ENCODE assay signal across 16 cellular contexts in genomic region chr9:135373151-135373685, GRCh38.
DNase-seq lines count a peak whose midpoint lies in the region; ATAC-seq and TF ChIP-seq lines count a peak whose summit lies in the region.
"Had no signal": no experiment of that assay in that cellular context is flagged by ENCODE, and none has a peak within 500 bp of the region (broad histone marks: within the 10 kb centered on the region; RNA-seq: fewer than 3 reads in every experiment).

No MANE protein-coding gene starts in this region.

- H3K4ac ChIP-seq in neuronal stem cell (ENCODE audit: low read length), result no peak overlapping the region

- no peak overlapping the region for H3K4me3 ChIP-seq in right cardiac atrium (ENCODE audit: low read length)
- no peak overlapping the region for H3K4me3 ChIP-seq in heart right ventricle
- H3K4me3 ChIP-seq in HEK293 (ENCODE audit: low read depth, low read length), result no peak overlapping the region
- no peak overlapping the region for H3K4me3 ChIP-seq in neuronal stem cell (ENCODE audit: low read length in 2 of 2)
- no peak overlapping the region for H3K4me3 ChIP-seq in smooth muscle cell
- H3K4me3 ChIP-seq: BLaER1 treated with 17β-estradiol and CSF1 and Interleukin-3, amounts not matched to agents 10 nM and 100 nM had no signal

- intact Hi-C loops in right cardiac atrium (cut with DNase I) (no loop called here), heart right ventricle (cut with DNase I) (no loop called here)

- H3K4me1 Mint-ChIP-seq in stimulated activated naive CD8-positive, alpha-beta T cell treated with anti-CD3 and anti-CD28 coated beads, Interleukin-15, amount 100 ng/mL, for 72 hours, result no peaks in the 10 kb centered on the region

- no peaks in the 10 kb centered on the region for H4K20me1 ChIP-seq in smooth muscle cell (ENCODE audit: low read depth)

- peak overlapping the region; percentile 8 for H4K8ac ChIP-seq in neuronal stem cell (ENCODE audit: low read depth, low read length)

- peaks cover 6% of the 10 kb centered on the region for H3K27me3 Mint-ChIP-seq in stimulated activated naive CD8-positive, alpha-beta T cell treated with anti-CD3 and anti-CD28 coated beads, Interleukin-15, amount 100 ng/mL, for 72 hours
- H3K27me3 Mint-ChIP-seq: CD4-positive, alpha-beta T cell had no signal

- H2BK120ac ChIP-seq in neuronal stem cell (ENCODE audit: low read depth, low read length), result peak overlapping the region; percentile 28

- H2AK5ac ChIP-seq in neuronal stem cell (ENCODE audit: low read depth, low read length), result peak overlapping the region; percentile 16

- POLR2A ChIA-PET in HEK293 (lab: Yijun Ruan, JAX), result interaction anchor here (0.6 kb wide), 1 partner anchor 39 kb away, joined by 3 read pairs; no protein-coding TSS in a partner anchor

- no peak overlapping the region for H3K27ac ChIP-seq in right cardiac atrium (ENCODE audit: low read length)
- no peak overlapping the region for H3K27ac ChIP-seq in heart right ventricle
- H3K27ac ChIP-seq in HEK293 (ENCODE audit: extremely low read depth, low read depth, low read length), result no peak overlapping the region
- no peak overlapping the region for H3K27ac ChIP-seq in neuronal stem cell (replicated peaks; ENCODE audit: low read length)
- no peak overlapping the region for H3K27ac ChIP-seq in smooth muscle cell (ENCODE audit: low read depth)
- H3K27ac ChIP-seq: BLaER1 treated with 17β-estradiol and CSF1 and Interleukin-3, amounts not matched to agents 10 nM and 100 nM; C4-2B had no signal

- H3K4me2 ChIP-seq in neuronal stem cell (ENCODE audit: insufficient read depth, low read length, poor library complexity, severe bottlenecking), result no peak overlapping the region
- H3K4me2 ChIP-seq in smooth muscle cell, result no peak overlapping the region

- H3K9me3 ChIP-seq in right cardiac atrium (ENCODE audit: control insufficient read depth, low read length), result no peaks in the 10 kb centered on the region
- H3K9me3 ChIP-seq in heart right ventricle, result no peaks in the 10 kb centered on the region
- no peaks in the 10 kb centered on the region for H3K9me3 ChIP-seq in HEK293 (ENCODE audit: control insufficient read depth, insufficient read depth, low read depth, low read length)
- peaks cover 0 to 2% of the 10 kb centered on the region in 2 donors for H3K9me3 ChIP-seq in neuronal stem cell (replicated peaks in 1 of 2; ENCODE audit: control insufficient read depth in 2 of 2, insufficient read depth in 1 of 2, low read depth in 1 of 2, low read length in 2 of 2)
- H3K9me3 ChIP-seq in smooth muscle cell (replicated peaks; ENCODE audit: low read depth), result no peaks in the 10 kb centered on the region
- H3K9me3 ChIP-seq: BE2C; BLaER1 treated with 17β-estradiol and CSF1 and Interleukin-3, amounts not matched to agents 10 nM and 100 nM; Caco-2 had no signal

- peak overlapping the region; percentile 63 for H2BK12ac ChIP-seq in neuronal stem cell (ENCODE audit: low read length)

- H3F3A ChIP-seq in smooth muscle cell (ENCODE audit: low read depth), result no peaks in the 10 kb centered on the region

- no peak overlapping the region for H3K4me3 Mint-ChIP-seq in stimulated activated naive CD8-positive, alpha-beta T cell treated with anti-CD3 and anti-CD28 coated beads, Interleukin-15, amount 100 ng/mL, for 72 hours
- H3K4me3 Mint-ChIP-seq: CD4-positive, alpha-beta T cell; CD8-positive, alpha-beta T cell had no signal

- DNase-seq in right cardiac atrium (peak in 2 of 3 donors; percentile 30 to 34), heart right ventricle (no peak), neuronal stem cell (ENCODE audit: low spot score) (no peak), smooth muscle cell (lab: John Stamatoyannopoulos, UW; ENCODE audit: unreplicated experiment) (no peak)
- DNase-seq in stimulated activated naive CD8-positive, alpha-beta T cell treated with anti-CD3 and anti-CD28 coated beads, Interleukin-15, amount 100 ng/mL, for 72 hours, result no peak
- DNase-seq: 8988T; ACHN; BE2C; Caco-2; Calu3; CD4-positive, alpha-beta T cell; CD8-positive, alpha-beta T cell; GF-D8 had no signal

- no peak overlapping the region for H2BK5ac ChIP-seq in neuronal stem cell (ENCODE audit: low read length)

- H3K18ac ChIP-seq in neuronal stem cell (ENCODE audit: low read length), result peak overlapping the region; percentile 81

- no peak overlapping the region for H3K27ac Mint-ChIP-seq in stimulated activated naive CD8-positive, alpha-beta T cell treated with anti-CD3 and anti-CD28 coated beads, Interleukin-15, amount 100 ng/mL, for 72 hours
- H3K27ac Mint-ChIP-seq: CD4-positive, alpha-beta T cell; CD8-positive, alpha-beta T cell had no signal

- peak overlapping the region; percentile 84 for H2BK15ac ChIP-seq in neuronal stem cell (ENCODE audit: low read length)

- H3K9ac ChIP-seq in neuronal stem cell (ENCODE audit: low read depth, low read length, poor library complexity) (no peak overlapping the region), smooth muscle cell (ENCODE audit: low read depth) (no peak overlapping the region)

- H3K27me3 ChIP-seq in right cardiac atrium (ENCODE audit: control insufficient read depth, insufficient read depth) (no peaks in the 10 kb centered on the region), heart right ventricle (peaks cover 0 to 85% (median 52%) of the 10 kb centered on the region in 7 donors), neuronal stem cell (ENCODE audit: control insufficient read depth in 3 of 3, insufficient read depth in 3 of 3, low read depth in 1 of 3, low read length in 3 of 3) (peaks cover 0 to 20% (median 0%) of the 10 kb centered on the region in 3 experiments), smooth muscle cell (ENCODE audit: low read depth) (peaks cover 5% of the 10 kb centered on the region)
- H3K27me3 ChIP-seq: BE2C; BLaER1 treated with 17β-estradiol and CSF1 and Interleukin-3, amounts not matched to agents 10 nM and 100 nM had no signal

- no peaks in the 10 kb centered on the region for H3K79me1 ChIP-seq in neuronal stem cell (ENCODE audit: low read depth, low read length)

- H3K36me3 ChIP-seq in heart right ventricle (no peaks in the 10 kb centered on the region), HEK293 (ENCODE audit: control insufficient read depth in 2 of 2, insufficient read depth in 1 of 2, low read length in 2 of 2) (no peaks in the 10 kb centered on the region), neuronal stem cell (replicated peaks in 1 of 2; ENCODE audit: control insufficient read depth in 2 of 2, insufficient read depth in 2 of 2, low read length in 2 of 2) (no peaks in the 10 kb centered on the region), smooth muscle cell (ENCODE audit: low read depth) (no peaks in the 10 kb centered on the region)
- H3K36me3 ChIP-seq: BE2C; BLaER1 treated with 17β-estradiol and CSF1 and Interleukin-3, amounts not matched to agents 10 nM and 100 nM had no signal

- TF ChIP-seq CTCF in heart right ventricle (IDR thresholded peaks at IDR 0.05) (no peak), HEK293 (tag by site-specific recombination; IDR thresholded peaks at IDR 0.05) (no peak), smooth muscle cell (IDR thresholded peaks at IDR 0.05; ENCODE audit: borderline replicate concordance, insufficient read depth, poor library complexity, severe bottlenecking) (no peak)

- CTCF ChIA-PET in HEK293 (lab: Yijun Ruan, JAX), result no interaction called here

- no peak overlapping the region for H3K14ac ChIP-seq in neuronal stem cell (ENCODE audit: low read length)

- 90% methylated on average over 22 of the region's 22 CpGs for WGBS in right cardiac atrium
- WGBS in heart right ventricle, 2 donors, result 88% methylated on average over 22 of the region's 22 CpGs
- WGBS in neuronal stem cell (ENCODE audit: extremely low coverage in 2 of 2, insufficient read length in 2 of 2, insufficient replicate concordance in 1 of 2), 2 donors, result no CpG with 5 or more reads among the region's 22 CpGs
- 95% methylated on average over 22 of the region's 22 CpGs for WGBS in smooth muscle cell (ENCODE audit: low lambda C conversion rate)

- H3K79me2 ChIP-seq in smooth muscle cell (ENCODE audit: low read depth), result no peaks in the 10 kb centered on the region

- no peaks in the 10 kb centered on the region for H3K4me1 ChIP-seq in right cardiac atrium (ENCODE audit: control insufficient read depth, insufficient read depth, low read length)
- no peaks in the 10 kb centered on the region for H3K4me1 ChIP-seq in heart right ventricle
- H3K4me1 ChIP-seq in HEK293 (ENCODE audit: control insufficient read depth, insufficient read depth, low read length), result no peaks in the 10 kb centered on the region
- peaks cover 0 to 9% of the 10 kb centered on the region in 2 donors for H3K4me1 ChIP-seq in neuronal stem cell (ENCODE audit: control insufficient read depth in 2 of 2, insufficient read depth in 1 of 2, low read depth in 1 of 2, low read length in 2 of 2)
- H3K4me1 ChIP-seq in smooth muscle cell (ENCODE audit: low read depth), result no peaks in the 10 kb centered on the region
- H3K4me1 ChIP-seq: Caco-2 had no signal

- H2AFZ ChIP-seq in neuronal stem cell (ENCODE audit: low read length), result no peak overlapping the region
- no peak overlapping the region for H2AFZ ChIP-seq in smooth muscle cell (ENCODE audit: low read depth)

- no peaks in the 10 kb centered on the region for H3K9me3 Mint-ChIP-seq in stimulated activated naive CD8-positive, alpha-beta T cell treated with anti-CD3 and anti-CD28 coated beads, Interleukin-15, amount 100 ng/mL, for 72 hours
- H3K9me3 Mint-ChIP-seq: CD4-positive, alpha-beta T cell; CD8-positive, alpha-beta T cell had no signal

- no peak overlapping the region for H4K91ac ChIP-seq in neuronal stem cell (ENCODE audit: low read depth, low read length, poor library complexity)

- H3K23ac ChIP-seq in neuronal stem cell (ENCODE audit: low read depth, low read length, poor library complexity), result peak overlapping the region; percentile 86

- ATAC-seq in right cardiac atrium (no peak), heart right ventricle (no peak)
- no peak for ATAC-seq in stimulated activated naive CD8-positive, alpha-beta T cell treated with anti-CD3 and anti-CD28 coated beads, Interleukin-15, amount 100 ng/mL, for 72 hours
- ATAC-seq: CD8-positive, alpha-beta T cell had no signal

TF ChIP-seq in HEK293, 187 proteins besides CTCF, POLR2A, EP300 and RAD21 (continues in another document):
- TF ChIP-seq ZNF645 (tag by site-specific recombination; IDR thresholded peaks at IDR 0.05), result no peak
- peak; percentile 58; the same call in 1 of the 2 replicates for TF ChIP-seq EGR2 (tag by site-specific recombination; IDR thresholded peaks at IDR 0.05; ENCODE audit: low read depth)
- no peak for TF ChIP-seq ZNF184 (tag by site-specific recombination; IDR thresholded peaks at IDR 0.05)
- no peak for TF ChIP-seq ZBTB17 (tag by site-specific recombination; IDR thresholded peaks at IDR 0.05)
- TF ChIP-seq ZNF571 (tag by site-specific recombination; IDR thresholded peaks at IDR 0.05), result no peak

Comparison
In these comparisons a context has a peak if more than half of its experiments do, and no peak if none do; other contexts are left out.
1. DNase-seq: peak in right cardiac atrium (2 of 3); none in heart right ventricle (0 of 2), neuronal stem cell (single experiment), smooth muscle cell (single experiment) and stimulated activated naive CD8-positive, alpha-beta T cell treated with anti-CD3 and anti-CD28 coated beads, Interleukin-15, amount 100 ng/mL, for 72 hours (0 of 2).